In the genomic region with DNA sequence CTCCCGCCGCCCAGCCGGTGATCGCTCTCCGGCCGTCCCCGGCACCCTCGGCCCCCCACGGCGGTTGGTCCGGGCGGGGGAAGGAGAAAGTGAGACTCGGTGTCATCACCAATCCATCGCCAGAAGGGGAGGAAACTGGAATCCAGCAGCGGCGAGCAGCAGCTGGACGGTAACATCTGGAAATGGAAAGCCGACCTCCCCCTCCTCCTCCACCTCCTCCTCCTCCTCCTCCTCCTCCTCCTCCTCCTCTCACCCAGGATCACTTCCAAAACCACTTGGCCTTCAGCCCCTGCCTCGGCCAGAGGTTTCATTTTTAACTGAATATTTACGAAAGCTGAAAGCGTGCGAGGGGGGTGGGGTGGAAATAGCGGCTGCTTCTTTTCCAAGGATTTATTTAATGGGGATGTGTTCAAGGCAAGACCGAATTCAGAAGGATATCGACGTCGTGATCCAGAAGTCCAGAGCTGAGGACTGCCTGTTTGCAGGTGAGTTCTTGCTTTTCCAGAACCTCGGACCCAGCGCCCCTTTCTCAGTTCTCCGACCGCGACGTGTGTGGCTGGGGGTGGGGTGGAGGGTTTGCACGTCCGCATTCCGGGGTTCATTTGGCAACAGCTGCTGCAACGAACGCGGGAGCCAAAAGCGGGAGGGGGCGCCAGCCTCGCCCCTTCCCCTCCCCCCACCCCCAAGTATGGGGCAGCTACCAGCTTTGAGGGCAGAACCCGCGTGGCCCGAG, we compare ENCODE assay signal across 8 cellular contexts. TPM values are rescaled to one million over a fixed set of nuclear protein-coding genes. Genes with fewer than 3 reads are reported as not detected.
DNase-seq lines count a peak whose midpoint lies in the region; ATAC-seq and TF ChIP-seq lines count a peak whose summit lies in the region.
"Not testable (repeated sequence)": the region's sequence is repeated elsewhere in the genome, so short reads cannot be mapped to it uniquely, and the experiment has no call there.
"Had no signal": no experiment of that assay in that cellular context is flagged by ENCODE, and none has a peak within 500 bp of the region (broad histone marks: within the 10 kb centered on the region; RNA-seq: fewer than 3 reads in every experiment).

No MANE protein-coding gene starts in this region.

- not testable (repeated sequence) for H3K27me3 ChIP-seq in H7 (ENCODE audit: control insufficient read depth, insufficient read depth, low read length); naive thymus-derived CD4-positive, alpha-beta T cell (ENCODE audit: control insufficient read depth in 2 of 2, insufficient read depth in 2 of 2, low read length in 2 of 2)

- peak overlapping the region; percentile 48 for H3K27ac ChIP-seq in RWPE1
- H3K27ac ChIP-seq in naive thymus-derived CD4-positive, alpha-beta T cell (ENCODE audit: low read depth, low read length) = peak overlapping the region; percentile 81

- CTCF ChIA-PET in RWPE1 (lab: Yijun Ruan, JAX); naive thymus-derived CD4-positive, alpha-beta T cell (lab: Charles Lee): not testable (repeated sequence)

- peak overlapping the region; percentile 59 to 92 (median 74) for H3K4me3 Mint-ChIP-seq in naive thymus-derived CD4-positive, alpha-beta T cell

- H3K4me1 ChIP-seq in naive thymus-derived CD4-positive, alpha-beta T cell (ENCODE audit: control insufficient read depth in 2 of 2, insufficient read depth in 2 of 2, low read length in 2 of 2) = not testable (repeated sequence)

- ATAC-seq in left ventricle myocardium superior; naive thymus-derived CD4-positive, alpha-beta T cell: not testable (repeated sequence)

- H3K36me3 ChIP-seq in H7 (replicated peaks; ENCODE audit: control insufficient read depth, insufficient read depth, low read length); naive thymus-derived CD4-positive, alpha-beta T cell (ENCODE audit: control insufficient read depth in 2 of 3, insufficient read depth in 3 of 3, low read length in 3 of 3): not testable (repeated sequence)

- not testable (repeated sequence) for H3K27me3 Mint-ChIP-seq in naive thymus-derived CD4-positive, alpha-beta T cell

- intact Hi-C loops in left ventricle myocardium superior (cut with micrococcal nuclease); naive thymus-derived CD4-positive, alpha-beta T cell (cut with micrococcal nuclease): not testable (repeated sequence)

- POLR2A ChIA-PET in RWPE1 (lab: Yijun Ruan, JAX; ENCODE audit: low non-redundant PET); naive thymus-derived CD4-positive, alpha-beta T cell (lab: Charles Lee): not testable (repeated sequence)

- not testable (repeated sequence) for TF ChIP-seq CTCF in RWPE1 (conservative IDR thresholded peaks at IDR 0.05; ENCODE audit: low read depth); choroid plexus epithelial cell (conservative IDR thresholded peaks at IDR 0.05; ENCODE audit: low read depth, low read length)

- H3K9me3 ChIP-seq in naive thymus-derived CD4-positive, alpha-beta T cell (ENCODE audit: control insufficient read depth in 2 of 3, low read length in 3 of 3) = not testable (repeated sequence)

- not testable (repeated sequence) for H3K4me1 Mint-ChIP-seq in naive thymus-derived CD4-positive, alpha-beta T cell

- peak overlapping the region in 7 of 9 donors; percentile 57 to 94 (median 85) for H3K27ac Mint-ChIP-seq in naive thymus-derived CD4-positive, alpha-beta T cell

- H3K36me3 Mint-ChIP-seq in naive thymus-derived CD4-positive, alpha-beta T cell = not testable (repeated sequence)

- DNase-seq in H7; RWPE1 (ENCODE audit: low spot score); choroid plexus epithelial cell (ENCODE audit: low read depth): not testable (repeated sequence)
- DNase-seq in activated T-cell treated with anti-CD3 and anti-CD28 coated beads for 48 hours (ENCODE audit: low read depth) (peak; percentile 17), left ventricle myocardium superior (peak; percentile 41)
- peak; percentile 11 to 53 (median 35) for DNase-seq in naive thymus-derived CD4-positive, alpha-beta T cell
- peak; percentile 49 for DNase-seq in stimulated activated CD4-positive, alpha-beta T cell treated with anti-CD3 and anti-CD28 coated beads, Interleukin-15, amount 100 ng/mL, for 24 hours

- H3K4me3 ChIP-seq in H7 (ENCODE audit: insufficient read depth, low read depth, low read length) (peak overlapping the region; percentile 38), choroid plexus epithelial cell (ENCODE audit: low read depth, low read length) (peak overlapping the region; percentile 53)
- H3K4me3 ChIP-seq in naive thymus-derived CD4-positive, alpha-beta T cell (ENCODE audit: low read length) = peak overlapping the region; percentile 35

- H3K9me3 Mint-ChIP-seq in naive thymus-derived CD4-positive, alpha-beta T cell = not testable (repeated sequence)

RNA-seq across cellular contexts. Expression of a gene that starts 23.6 kb away (rescaled TPM):
- total RNA-seq in H7 (2014; rRNA removed; shearing (Covaris generic)) = not detected in 2 replicates
- total RNA-seq in left ventricle myocardium superior = not detected
- total RNA-seq in naive thymus-derived CD4-positive, alpha-beta T cell = 1 to 10 TPM in 2 of 5 experiments, not detected in 3; 2.0 to 2.4 TPM
- polyA plus RNA-seq in naive thymus-derived CD4-positive, alpha-beta T cell = not detected
- total RNA-seq: NCI-H460 had no signal
